In the genomic region with DNA sequence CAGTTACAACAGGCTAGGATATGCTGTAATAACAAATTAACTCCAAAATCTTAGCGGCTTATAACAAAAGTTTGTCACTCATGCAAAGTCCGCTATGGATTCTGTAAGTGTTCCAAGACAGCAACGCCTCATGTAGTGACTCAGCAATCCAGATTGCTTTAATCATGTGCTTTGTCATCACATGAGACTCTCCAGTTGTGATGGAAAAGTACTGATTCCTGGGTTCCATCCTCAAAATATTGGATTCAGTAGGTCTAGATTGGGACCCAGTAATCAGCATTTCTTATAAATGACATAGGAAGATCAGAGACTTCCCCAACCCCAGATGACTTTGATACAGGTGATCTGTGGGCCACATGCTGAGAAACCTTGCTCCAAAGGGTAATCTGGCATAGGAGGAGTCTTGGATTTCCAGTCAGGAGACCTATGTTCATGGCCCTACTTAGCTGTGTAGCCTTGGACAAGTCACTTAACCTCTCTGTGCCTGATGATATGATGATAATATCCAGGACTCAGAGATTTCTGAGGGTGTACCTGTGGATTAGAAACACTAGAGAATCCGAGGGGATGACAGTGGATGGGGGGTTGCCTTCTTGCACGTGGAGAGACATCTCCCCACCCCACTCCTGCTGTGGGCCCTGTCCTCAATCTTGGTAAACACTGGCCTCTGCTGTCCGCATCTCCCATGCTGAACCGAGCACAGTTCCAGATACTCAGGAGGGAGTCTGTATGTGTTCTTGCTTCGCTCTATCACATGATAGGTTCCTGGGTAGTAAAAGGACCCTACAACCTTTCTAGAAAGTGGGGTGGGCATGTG, we compare ENCODE assay signal across 12 cellular contexts.
A peak's percentile ranks its signal among the peaks of the same experiment; 100 is the strongest.
DNase-seq lines count a peak whose midpoint lies in the region; ATAC-seq and TF ChIP-seq lines count a peak whose summit lies in the region.
"Had no signal": no experiment of that assay in that cellular context is flagged by ENCODE, and none has a peak within 500 bp of the region (broad histone marks: within the 10 kb centered on the region; RNA-seq: fewer than 3 reads in every experiment).

No MANE protein-coding gene starts in this region.

- peak; percentile 36; the same call in 1 of the 2 replicates for TF ChIP-seq RAD21 in Ishikawa (IDR thresholded peaks at IDR 0.05; ENCODE audit: low read depth)

- peak overlapping the region; percentile 57 for H3K27ac ChIP-seq in cingulate gyrus (ENCODE audit: low read depth, low read length)
- no peak overlapping the region for H3K27ac ChIP-seq in neural progenitor cell
- H3K27ac ChIP-seq: epithelial cell of prostate had no signal

- H3K36me3 Mint-ChIP-seq in neural progenitor cell = peaks cover 3% of the 10 kb centered on the region
- no peaks in the 10 kb centered on the region for H3K36me3 Mint-ChIP-seq in nephron progenitor cell (ENCODE audit: low read depth)
- H3K36me3 Mint-ChIP-seq: memory B cell had no signal

- H3K9me3 ChIP-seq in neural progenitor cell (ENCODE audit: low read depth) = no peaks in the 10 kb centered on the region

- H3K9ac ChIP-seq in neural progenitor cell = no peak overlapping the region

- H3K27me3 ChIP-seq in BJ (ENCODE audit: control insufficient read depth, insufficient read depth, low read length) (no peaks in the 10 kb centered on the region), neural progenitor cell (no peaks in the 10 kb centered on the region)

- H2AFZ ChIP-seq in neural progenitor cell (replicated peaks) = no peak overlapping the region

- H3K9me3 Mint-ChIP-seq in neural progenitor cell = no peaks in the 10 kb centered on the region
- H3K9me3 Mint-ChIP-seq in nephron progenitor cell = no peaks in the 10 kb centered on the region
- H3K9me3 Mint-ChIP-seq: memory B cell had no signal

- DNase-seq in BJ (ENCODE audit: low read depth) (peak; percentile 30), neural progenitor cell (ENCODE audit: low spot score) (no peak), nephron progenitor cell (no peak), NCI-H1417 treated with DMSO at 0.1 percent for 48 hours (lab: John Stamatoyannopoulos, UW) (no peak), NCI-H774 (lab: John Stamatoyannopoulos, UW) (no peak)
- DNase-seq: activated naive CD4-positive, alpha-beta T cell; NK-92 treated with Interleukin-12 subunit alpha and Interleukin-12 subunit beta, amount 100 ng/mL, for 24 hours had no signal

- no peak for ATAC-seq in HG02884 (IDR thresholded peaks at IDR 0.05; ENCODE audit: unreplicated experiment)

- H3K79me2 ChIP-seq in neural progenitor cell (ENCODE audit: low read depth) = no peaks in the 10 kb centered on the region

- H3K4me3 Mint-ChIP-seq in neural progenitor cell = no peak overlapping the region
- no peak overlapping the region for H3K4me3 Mint-ChIP-seq in nephron progenitor cell
- H3K4me3 Mint-ChIP-seq: memory B cell had no signal

- no peaks in the 10 kb centered on the region for H4K20me1 ChIP-seq in neural progenitor cell (ENCODE audit: low read depth)

- no peak for TF ChIP-seq CTCF in BJ (IDR thresholded peaks at IDR 0.05; ENCODE audit: insufficient read depth, low read depth, low read length)
- peak; percentile 11 for TF ChIP-seq CTCF in neural progenitor cell (IDR thresholded peaks at IDR 0.05)
- no peak for TF ChIP-seq CTCF in nephron progenitor cell (IDR thresholded peaks at IDR 0.05)

- H3F3A ChIP-seq in neural progenitor cell (ENCODE audit: low read depth) = no peaks in the 10 kb centered on the region

- H3K4me2 ChIP-seq in neural progenitor cell = no peak overlapping the region

- peaks cover 47% of the 10 kb centered on the region for H3K4me1 Mint-ChIP-seq in neural progenitor cell
- H3K4me1 Mint-ChIP-seq in nephron progenitor cell = peaks cover 49% of the 10 kb centered on the region

- CTCF ChIA-PET in BJ (lab: Yijun Ruan, JAX) = interaction anchor here (0.8 to 2.8 kb wide), 5 partner anchors 7 to 231 kb away, joined by 3 to 7 read pairs (median 3); no protein-coding TSS in a partner anchor

- peaks cover 3% of the 10 kb centered on the region for H3K27me3 Mint-ChIP-seq in neural progenitor cell (ENCODE audit: insufficient read depth, low read depth)
- peaks cover 4% of the 10 kb centered on the region for H3K27me3 Mint-ChIP-seq in nephron progenitor cell (ENCODE audit: low read depth, poor library complexity)

- TF ChIP-seq EP300 in Ishikawa (IDR thresholded peaks at IDR 0.05; ENCODE audit: borderline replicate concordance) = no peak

- POLR2A ChIA-PET in BJ (lab: Charles Lee) = interaction anchor here (0.6 kb wide), 1 partner anchor 30 kb away, joined by 3 read pairs; no protein-coding TSS in a partner anchor

- H3K4me3 ChIP-seq in BJ (ENCODE audit: low read depth, low read length) (no peak overlapping the region), neural progenitor cell (no peak overlapping the region)

- peaks cover 5% of the 10 kb centered on the region for H3K4me1 ChIP-seq in neural progenitor cell

- H3K27ac Mint-ChIP-seq in neural progenitor cell (no peak overlapping the region), nephron progenitor cell (no peak overlapping the region)
- H3K27ac Mint-ChIP-seq: memory B cell had no signal

- H3K36me3 ChIP-seq in BJ (ENCODE audit: control insufficient read depth, insufficient read depth, low read length) (no peaks in the 10 kb centered on the region), neural progenitor cell (no peaks in the 10 kb centered on the region)

TF ChIP-seq in Ishikawa, 13 proteins besides CTCF, POLR2A, EP300 and RAD21:
- no peak for TF ChIP-seq TEAD4 (IDR thresholded peaks at IDR 0.05)
- TF ChIP-seq, protein P1, sequence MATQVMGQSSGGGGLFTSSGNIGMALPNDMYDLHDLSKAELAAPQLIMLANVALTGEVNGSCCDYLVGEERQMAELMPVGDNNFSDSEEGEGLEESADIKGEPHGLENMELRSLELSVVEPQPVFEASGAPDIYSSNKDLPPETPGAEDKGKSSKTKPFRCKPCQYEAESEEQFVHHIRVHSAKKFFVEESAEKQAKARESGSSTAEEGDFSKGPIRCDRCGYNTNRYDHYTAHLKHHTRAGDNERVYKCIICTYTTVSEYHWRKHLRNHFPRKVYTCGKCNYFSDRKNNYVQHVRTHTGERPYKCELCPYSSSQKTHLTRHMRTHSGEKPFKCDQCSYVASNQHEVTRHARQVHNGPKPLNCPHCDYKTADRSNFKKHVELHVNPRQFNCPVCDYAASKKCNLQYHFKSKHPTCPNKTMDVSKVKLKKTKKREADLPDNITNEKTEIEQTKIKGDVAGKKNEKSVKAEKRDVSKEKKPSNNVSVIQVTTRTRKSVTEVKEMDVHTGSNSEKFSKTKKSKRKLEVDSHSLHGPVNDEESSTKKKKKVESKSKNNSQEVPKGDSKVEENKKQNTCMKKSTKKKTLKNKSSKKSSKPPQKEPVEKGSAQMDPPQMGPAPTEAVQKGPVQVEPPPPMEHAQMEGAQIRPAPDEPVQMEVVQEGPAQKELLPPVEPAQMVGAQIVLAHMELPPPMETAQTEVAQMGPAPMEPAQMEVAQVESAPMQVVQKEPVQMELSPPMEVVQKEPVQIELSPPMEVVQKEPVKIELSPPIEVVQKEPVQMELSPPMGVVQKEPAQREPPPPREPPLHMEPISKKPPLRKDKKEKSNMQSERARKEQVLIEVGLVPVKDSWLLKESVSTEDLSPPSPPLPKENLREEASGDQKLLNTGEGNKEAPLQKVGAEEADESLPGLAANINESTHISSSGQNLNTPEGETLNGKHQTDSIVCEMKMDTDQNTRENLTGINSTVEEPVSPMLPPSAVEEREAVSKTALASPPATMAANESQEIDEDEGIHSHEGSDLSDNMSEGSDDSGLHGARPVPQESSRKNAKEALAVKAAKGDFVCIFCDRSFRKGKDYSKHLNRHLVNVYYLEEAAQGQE (IDR thresholded peaks at IDR 0.05; ENCODE audit: low read depth) = no peak
- no peak for TF ChIP-seq CEBPB (IDR thresholded peaks at IDR 0.05)
